ENCODE assay signal across 8 cellular contexts in genomic region chr2:195656859-195657633, GRCh38.
DNase-seq lines count a peak whose midpoint lies in the region; ATAC-seq lines count a peak whose summit lies in the region.

TSS of gene SLC39A10 (plus strand) at chr2:195657226. CDS start at chr2:195680043, 22,817 bp downstream.

- ATAC-seq in GM19372 (IDR thresholded peaks at IDR 0.05; ENCODE audit: low read depth, unreplicated experiment) (peak; percentile 61), HG03558 (IDR thresholded peaks at IDR 0.05; ENCODE audit: extremely low read depth, unreplicated experiment) (peak; percentile 68)

- DNase-seq in C1 segment of cervical spinal cord (lab: John Stamatoyannopoulos, UW), result peak; percentile 88 to 99 (median 98)
- DNase-seq in NCI-H748 treated with DMSO at 0.1 percent for 48 hours (lab: John Stamatoyannopoulos, UW), result peak; percentile 98
- peak; percentile 98 to 100 for DNase-seq in activated CD4-positive, alpha-beta T cell treated with anti-CD3 and anti-CD28 coated beads, Interleukin-2, amount 50 U/mL, for 24 hours (ENCODE audit: low read depth in 1 of 2, low spot score in 1 of 2)
- DNase-seq in dedifferentiated amniotic fluid mesenchymal stem cell (ENCODE audit: extremely low spot score), result peak; percentile 97
- DNase-seq in left kidney (ENCODE audit: low read depth, low spot score), result peak; percentile 99
- DNase-seq in stimulated activated CD4-positive, alpha-beta T cell treated with anti-CD3 and anti-CD28 coated beads, Interleukin-2, amount 100 ng/mL, for 24 hours, result peak; percentile 98

Comparison
In these comparisons a context has a peak if more than half of its experiments do, and no peak if none do; other contexts are left out.
1. Peak in every context shown above with its lines: DNase-seq and ATAC-seq.